ENCODE assay signal across 25 cellular contexts in the genomic region with DNA sequence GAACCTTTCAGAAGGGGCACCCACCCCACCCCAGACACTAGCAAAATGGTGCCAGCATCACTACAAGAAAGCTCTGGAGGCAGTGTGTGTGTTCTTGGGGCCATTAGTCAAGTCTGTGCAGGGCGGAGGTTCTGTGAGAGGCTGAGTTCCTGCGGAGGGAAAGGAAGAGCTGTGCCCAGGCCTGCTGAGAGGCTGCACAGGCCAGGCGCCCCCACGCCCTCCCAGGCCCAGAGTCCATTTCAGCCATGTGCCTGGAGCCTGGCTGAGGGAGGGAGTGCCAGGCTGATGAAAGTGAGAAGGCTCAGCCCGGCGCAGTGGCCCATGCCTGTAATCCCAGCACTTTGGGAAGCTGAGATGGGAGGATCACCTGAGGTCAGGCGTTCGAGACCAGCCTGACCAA.
"Had no signal": no experiment of that assay in that cellular context is flagged by ENCODE, and none has a peak within 500 bp of the region (broad histone marks: within the 10 kb centered on the region; RNA-seq: fewer than 3 reads in every experiment).

No MANE protein-coding gene starts in this region.

- H3K27ac ChIP-seq: brain microvascular endothelial cell, KMS-11, WERI-Rb-1 had no signal

- ATAC-seq: activated T-helper 17 cell treated with anti-CD3 and anti-CD28 coated beads, Interleukin-2, amount 50 U/mL, for 72 hours; Panc1; Right ventricle myocardium inferior had no signal

- H3K4me1 Mint-ChIP-seq: activated T-helper 17 cell treated with anti-CD3 and anti-CD28 coated beads, Interleukin-2, amount 50 U/mL, for 72 hours had no signal

- H3K36me3 Mint-ChIP-seq: activated naive CD8-positive, alpha-beta T cell treated with anti-CD3 and anti-CD28 coated beads for 36 hours had no signal

- H3K9ac ChIP-seq: KMS-11 had no signal

- H3K27ac Mint-ChIP-seq: activated CD8-positive, alpha-beta T cell treated with anti-CD3 and anti-CD28 coated beads for 36 hours; activated naive CD8-positive, alpha-beta T cell treated with anti-CD3 and anti-CD28 coated beads for 36 hours; activated T-cell treated with anti-CD3 and anti-CD28 coated beads, Interleukin-2, amount 50 U/mL, for 72 hours; activated T-helper 17 cell treated with anti-CD3 and anti-CD28 coated beads, Interleukin-2, amount 50 U/mL, for 72 hours had no signal

- DNase-seq: activated CD4-positive, alpha-beta T cell treated with anti-CD3 and anti-CD28 coated beads for 1 hour; activated CD4-positive, alpha-beta T cell treated with anti-CD3 and anti-CD28 coated beads, Interleukin-2, amount 50 U/mL, for 4 hours; activated CD4-positive, CD25-positive, alpha-beta regulatory T cell; activated effector memory CD4-positive, alpha-beta T cell treated with anti-CD3 and anti-CD28 coated beads, Interleukin-2, amount 50 U/mL, for 16 hours; activated naive CD4-positive, alpha-beta T cell treated with anti-CD3 and anti-CD28 coated beads, Interleukin-2, amount 50 U/mL, for 16 hours; activated T-cell treated with anti-CD3 and anti-CD28 coated beads, Interleukin-2, amount 50 U/mL, for 1 hour; amniotic stem cell; aorta; brain microvascular endothelial cell; central memory CD4-positive, alpha-beta T cell; NCI-H1092 treated with DMSO at 0.1 percent for 48 hours; NCI-H1417; NCI-H146; NCI-H187 treated with DMSO at 0.1 percent for 48 hours; NCI-H2081 treated with DMSO at 0.1 percent for 48 hours; NCI-H524 treated with DMSO at 0.1 percent for 48 hours; T1000 had no signal

- H3K4me2 ChIP-seq: KMS-11 had no signal

- H3K36me3 ChIP-seq: brain microvascular endothelial cell, WERI-Rb-1 had no signal

- H3K4me3 Mint-ChIP-seq: activated CD8-positive, alpha-beta T cell treated with anti-CD3 and anti-CD28 coated beads for 36 hours; activated naive CD8-positive, alpha-beta T cell treated with anti-CD3 and anti-CD28 coated beads for 36 hours; activated T-cell treated with anti-CD3 and anti-CD28 coated beads, Interleukin-2, amount 50 U/mL, for 72 hours; activated T-helper 17 cell treated with anti-CD3 and anti-CD28 coated beads, Interleukin-2, amount 50 U/mL, for 72 hours had no signal

- H3K9me3 Mint-ChIP-seq: activated CD8-positive, alpha-beta T cell treated with anti-CD3 and anti-CD28 coated beads for 36 hours; activated naive CD8-positive, alpha-beta T cell treated with anti-CD3 and anti-CD28 coated beads for 36 hours; activated T-cell treated with anti-CD3 and anti-CD28 coated beads, Interleukin-2, amount 50 U/mL, for 72 hours; activated T-helper 17 cell treated with anti-CD3 and anti-CD28 coated beads, Interleukin-2, amount 50 U/mL, for 72 hours had no signal
